8 cellular contexts compared by ENCODE assay signal in genomic region chr4:140153744-140154571, GRCh38. TPM values are rescaled to one million over a fixed set of nuclear protein-coding genes. Genes with fewer than 3 reads are reported as not detected.
A peak's percentile ranks its signal among the peaks of the same experiment; 100 is the strongest.
DNase-seq lines count a peak whose midpoint lies in the region; ATAC-seq lines count a peak whose summit lies in the region.

Gene MAML3 (minus strand): TSS chr4:140154184. CDS start chr4:140153327, 857 bp downstream.

- DNase-seq in Ammon's horn (ENCODE audit: low spot score) (peak; percentile 95), KG1 (lab: John Stamatoyannopoulos, UW) (peak; percentile 62), OCI-M2 (lab: John Stamatoyannopoulos, UW; ENCODE audit: unreplicated experiment) (peak; percentile 67), activated T-cell treated with anti-CD3 and anti-CD28 coated beads for 48 hours (ENCODE audit: low read depth) (peak; percentile 79), epithelial cell of prostate (ENCODE audit: low read depth, low spot score) (peak; percentile 90)
- DNase-seq in stimulated activated CD8-positive, alpha-beta memory T cell treated with anti-CD3 and anti-CD28 coated beads, Interleukin-15, amount 100 ng/mL, for 4 hours (ENCODE audit: low read depth in 2 of 2): peak; percentile 67 to 70

- peak within 1 kb of the TSS; percentile 97 for H3K27ac ChIP-seq in epithelial cell of prostate

- peak; percentile 33 for ATAC-seq in GM21447 (IDR thresholded peaks at IDR 0.05; ENCODE audit: unreplicated experiment)

- no peaks in the 10 kb centered on the region for H3K27me3 ChIP-seq in mononuclear cell (ENCODE audit: insufficient read depth, low read length)

- H3K4me3 ChIP-seq in mononuclear cell (ENCODE audit: low read length): peak within 1 kb of the TSS; percentile 73

- no peaks in the 10 kb centered on the region for H3K9me3 ChIP-seq in mononuclear cell (ENCODE audit: low read depth, low read length)

- H3K4me1 ChIP-seq in mononuclear cell (ENCODE audit: insufficient read depth, low read length): peaks cover 45% of the 10 kb centered on the region

RNA-seq across cellular contexts. Expression of gene MAML3, which starts in this region (rescaled TPM):
- 4.4 TPM for total RNA-seq in mononuclear cell

Comparison
In these comparisons a context has a peak if more than half of its experiments do, and no peak if none do; other contexts are left out.
1. Peak in every context shown above with its lines: DNase-seq, ATAC-seq, H3K4me3 ChIP-seq and H3K27ac ChIP-seq.